7 cellular contexts compared by ENCODE assay signal in the genomic region with DNA sequence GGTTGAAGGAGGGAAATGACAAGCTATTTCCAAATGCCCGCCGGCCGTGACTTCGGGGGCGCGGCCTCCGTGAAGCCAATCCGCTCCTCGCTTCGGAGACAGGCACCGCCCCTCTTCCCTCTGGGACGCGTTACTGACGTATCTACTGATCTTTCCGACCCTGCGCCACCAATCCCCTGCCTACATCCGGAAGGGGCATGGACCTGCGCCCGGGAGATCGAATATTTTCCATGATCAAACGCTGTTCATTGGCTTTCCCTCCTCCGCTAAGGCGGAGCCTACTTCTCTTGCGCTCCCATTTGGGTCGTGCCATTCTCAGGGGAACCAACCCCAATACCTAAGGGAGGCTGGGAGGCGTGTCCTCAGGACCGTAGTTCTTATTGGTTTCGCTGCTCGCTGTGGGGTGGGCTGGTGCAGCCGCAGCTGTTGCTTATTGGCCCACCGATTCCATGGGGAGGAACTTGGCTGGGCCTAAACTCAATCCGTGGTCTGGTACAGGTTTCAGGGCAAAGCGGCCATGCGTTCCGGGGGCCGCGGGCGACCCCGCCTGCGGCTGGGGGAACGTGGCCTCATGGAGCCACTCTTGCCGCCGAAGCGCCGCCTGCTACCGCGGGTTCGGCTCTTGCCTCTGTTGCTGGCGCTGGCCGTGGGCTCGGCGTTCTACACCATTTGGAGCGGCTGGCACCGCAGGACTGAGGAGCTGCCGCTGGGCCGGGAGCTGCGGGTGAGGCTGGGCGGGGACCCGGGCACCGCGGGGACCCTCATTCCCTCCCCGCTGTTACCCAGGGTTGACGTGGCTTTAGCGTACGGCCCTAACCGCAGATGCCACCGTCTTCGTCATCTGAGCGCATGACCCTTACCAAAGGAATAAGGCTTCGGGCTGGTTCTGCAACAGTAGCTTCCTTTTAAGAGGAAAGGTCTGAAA. TPM values are rescaled to one million over a fixed set of nuclear protein-coding genes. Genes with fewer than 3 reads are reported as not detected.
DNase-seq lines count a peak whose midpoint lies in the region; ATAC-seq, FAIRE-seq and TF ChIP-seq lines count a peak whose summit lies in the region.

A gene (plus strand): TSS at position 480 of the 925 bp plus-strand sequence. CDS start 38 bp downstream, at position 518.

- ATAC-seq in GM18519 (IDR thresholded peaks at IDR 0.05; ENCODE audit: low FRiP score, unreplicated experiment) (peak; percentile 78), HG03060 (IDR thresholded peaks at IDR 0.05; ENCODE audit: low read depth, unreplicated experiment) (peak; percentile 79), body of pancreas (peak; percentile 91), sciatic nerve (peak; percentile 96)

- TF ChIP-seq POLR2A in body of pancreas (IDR thresholded peaks at IDR 0.05) = peak; percentile 54 to 83 (median 77)

- peaks cover 16% of the 10 kb centered on the region for H3K4me1 ChIP-seq in body of pancreas

- H3K27me3 ChIP-seq in body of pancreas = no peaks in the 10 kb centered on the region

- H3K36me3 ChIP-seq in body of pancreas (replicated peaks in 1 of 2; ENCODE audit: insufficient read depth in 1 of 2, low read depth in 2 of 2) = peaks cover 2 to 6% of the 10 kb centered on the region in 2 donors

- peak within 1 kb of the TSS; percentile 78 to 93 (median 90) for H3K27ac ChIP-seq in body of pancreas

- peak; percentile 98 for DNase-seq in NCI-H2107 (lab: John Stamatoyannopoulos, UW)
- peak; percentile 98 to 100 (median 98) for DNase-seq in body of pancreas
- DNase-seq in iPS DF 19.7 (ENCODE audit: low read depth, low spot score) = peak; percentile 99
- peak; percentile 97 for DNase-seq in sciatic nerve (ENCODE audit: low spot score)

- 0% methylated on average over 1 to 70 of the region's 70 CpGs for whole genome bisulfite sequencing in body of pancreas, 2 donors

- H3K4me3 ChIP-seq in body of pancreas = peak within 1 kb of the TSS; percentile 49 to 57

- FAIRE-seq in TTC549 (lab: Jason Lieb, UNC) = peak; percentile 99

- peak in 1 of 7 experiments; percentile 0 for TF ChIP-seq CTCF in body of pancreas (IDR thresholded peaks at IDR 0.05)

- no peaks in the 10 kb centered on the region for H3K9me3 ChIP-seq in body of pancreas

- intact Hi-C loops in body of pancreas (cut with DNase I) (no loop called here), sciatic nerve (cut with DNase I) (loop anchor here (10.0 kb wide), 1 partner anchor 72 kb away; a partner anchor contains a TSS)

RNA-seq across cellular contexts. Expression of the gene that starts here (rescaled TPM):
- 1 to 10 TPM; 2.1 to 4.0 TPM for total RNA-seq in body of pancreas
- total RNA-seq in sciatic nerve = 10.9 TPM

Comparison
In these comparisons a context has a peak if more than half of its experiments do, and no peak if none do; other contexts are left out.
1. Peak in every context shown above with its lines: DNase-seq, ATAC-seq, H3K4me3 ChIP-seq and H3K27ac ChIP-seq.